Comparison of ENCODE assay signal across 19 cellular contexts in genomic region chr4:163566257-163566656, GRCh38.
A peak's percentile ranks its signal among the peaks of the same experiment; 100 is the strongest.
DNase-seq lines count a peak whose midpoint lies in the region; ATAC-seq, FAIRE-seq and TF ChIP-seq lines count a peak whose summit lies in the region.
"Had no signal": no experiment of that assay in that cellular context is flagged by ENCODE, and none has a peak within 500 bp of the region (broad histone marks: within the 10 kb centered on the region; RNA-seq: fewer than 3 reads in every experiment).

No MANE protein-coding gene starts in this region.

- intact Hi-C loops in ascending aorta (cut with DNase I): no loop called here

- H2BK12ac ChIP-seq in H1 (ENCODE audit: low read depth, low read length): peak overlapping the region; percentile 91

- H3K27ac ChIP-seq in GM23338 (ENCODE audit: low read depth): no peak overlapping the region
- H3K27ac ChIP-seq in H1 (ENCODE audit: low read depth, low read length): 0 out of 2 replicates have a peak overlapping the region, but pooled peaks have one; percentile 3
- H3K27ac ChIP-seq in ascending aorta: no peak overlapping the region
- H3K27ac ChIP-seq: SJSA1 had no signal

- H3K27ac Mint-ChIP-seq in GM23338 (0 out of 2 replicates have a peak overlapping the region, but pooled peaks have one; percentile 25), IgD-negative memory B cell (peak overlapping the region; percentile 37 to 93 (median 85))
- H3K27ac Mint-ChIP-seq in stimulated activated memory B cell treated with anti-CD40 and anti-IgM and Interleukin-4, amounts not matched to agents 10 μg/mL and 1 μg/mL and 100 μg/mL, for 72 hours: peak overlapping the region; percentile 84
- H3K27ac Mint-ChIP-seq: CD8-positive, alpha-beta memory T cell had no signal

- 88% methylated on average over 4 of the region's 4 CpGs; no CpG with 5 or more reads in 1 of the 2 experiments for WGBS in H1 (ENCODE audit: extremely low coverage in 1 of 2, insufficient coverage in 1 of 2, insufficient read length in 1 of 2, insufficient replicate concordance in 2 of 2, low coverage in 1 of 2, low lambda C conversion rate in 2 of 2, missing lambda C conversion rate in 1 of 2), 2 experiments

- H3K9me2 ChIP-seq in GM23338 (ENCODE audit: insufficient read depth): no peaks in the 10 kb centered on the region

- H2AFZ ChIP-seq in GM23338 (peak overlapping the region; percentile 75), H1 (ENCODE audit: low read length) (peak overlapping the region; percentile 87; the same call in 1 of the 2 replicates)

- POLR2A ChIA-PET in H1 (lab: Charles Lee; ENCODE audit: partially characterized antibody): no interaction called here

- H3K27me3 ChIP-seq in GM23338 (ENCODE audit: insufficient read depth) (no peaks in the 10 kb centered on the region), H1 (replicated peaks in 1 of 4; ENCODE audit: control insufficient read depth in 3 of 4, extremely low read depth in 1 of 4, insufficient read depth in 3 of 4, low read length in 3 of 4) (no peaks in the 10 kb centered on the region), ascending aorta (no peaks in the 10 kb centered on the region)
- H3K27me3 ChIP-seq: Peyer's patch, SJSA1 had no signal

- H3K36me3 ChIP-seq in GM23338 (ENCODE audit: insufficient read depth) (no peaks in the 10 kb centered on the region), H1 (ENCODE audit: control insufficient read depth in 2 of 4, insufficient read depth in 4 of 4, low read length in 3 of 4) (no peaks in the 10 kb centered on the region; a peak in 1 of 8 replicates), ascending aorta (no peaks in the 10 kb centered on the region)
- H3K36me3 ChIP-seq: Peyer's patch, SJSA1 had no signal

- no peak overlapping the region for H3K9ac ChIP-seq in H1 (replicated peaks in 1 of 4; ENCODE audit: extremely low read depth in 1 of 4, low read depth in 3 of 4, low read length in 3 of 4)

- H3F3A ChIP-seq in GM23338 (replicated peaks; ENCODE audit: low read depth): no peaks in the 10 kb centered on the region

- H3K4me1 Mint-ChIP-seq in GM23338: peaks cover 26% of the 10 kb centered on the region
- H3K4me1 Mint-ChIP-seq in IgD-negative memory B cell: peaks cover 47 to 66% (median 58%) of the 10 kb centered on the region in 3 donors
- H3K4me1 Mint-ChIP-seq in stimulated activated memory B cell treated with anti-CD40 and anti-IgM and Interleukin-4, amounts not matched to agents 10 μg/mL and 1 μg/mL and 100 μg/mL, for 72 hours: peaks cover 76% of the 10 kb centered on the region
- H3K4me1 Mint-ChIP-seq: CD8-positive, alpha-beta memory T cell had no signal

- H3K23ac ChIP-seq in H1 (ENCODE audit: insufficient read length): peak overlapping the region; percentile 54

- no peak for TF ChIP-seq RAD21 in H1 (IDR thresholded peaks at IDR 0.05 in 1 of 2, conservative IDR thresholded peaks at IDR 0.05 in 1 of 2; ENCODE audit: low read depth in 2 of 2, low read length in 2 of 2)

- no peak overlapping the region for H3K4ac ChIP-seq in H1 (replicated peaks; ENCODE audit: insufficient read length, low read depth, low read length)

- ATAC-seq in GM23338 (no peak), HG02840 (IDR thresholded peaks at IDR 0.05; ENCODE audit: low FRiP score, unreplicated experiment) (no peak)
- no peak for ATAC-seq in stimulated activated memory B cell treated with anti-CD40 and anti-IgM and Interleukin-4, amounts not matched to agents 10 μg/mL and 1 μg/mL and 100 μg/mL, for 72 hours

- H2BK20ac ChIP-seq in H1 (ENCODE audit: low read length): peak overlapping the region; percentile 16; the same call in 1 of the 2 replicates

- no peak overlapping the region for H3K56ac ChIP-seq in H1 (replicated peaks; ENCODE audit: insufficient read length, low read depth, low read length)

- H4K20me1 ChIP-seq in GM23338 (replicated peaks; ENCODE audit: insufficient read depth) (no peaks in the 10 kb centered on the region), H1 (replicated peaks in 1 of 2; ENCODE audit: control insufficient read depth in 1 of 2, insufficient read depth in 2 of 2, low read length in 2 of 2) (no peaks in the 10 kb centered on the region)

- no peaks in the 10 kb centered on the region for H3K79me2 ChIP-seq in GM23338 (replicated peaks; ENCODE audit: insufficient read depth)
- H3K79me2 ChIP-seq in H1 (ENCODE audit: control insufficient read depth in 1 of 2, insufficient read depth in 2 of 2, low read length in 2 of 2): no peaks in the 10 kb centered on the region

- H4K91ac ChIP-seq in H1 (replicated peaks; ENCODE audit: insufficient read length, low read length): peak overlapping the region; percentile 67

- no peak for FAIRE-seq in H1 (lab: Jason Lieb, UNC)

- H3K4me3 ChIP-seq in GM23338 (no peak overlapping the region), H1 (ENCODE audit: extremely low read depth in 1 of 4, insufficient read depth in 2 of 4, low read depth in 3 of 4, low read length in 4 of 4) (no peak overlapping the region), ascending aorta (no peak overlapping the region)
- H3K4me3 ChIP-seq: Peyer's patch, SJSA1 had no signal

- no peak for TF ChIP-seq POLR2A in H1 (IDR thresholded peaks at IDR 0.05; ENCODE audit: control extremely low read depth in 1 of 2, low read depth in 2 of 2, low read length in 2 of 2)

- CTCF ChIA-PET in H1 (lab: Charles Lee; ENCODE audit: partially characterized antibody): interaction anchor here (0.9 to 7.1 kb wide), 4 partner anchors 10 to 446 kb away, joined by 3 to 39 read pairs (median 4); no protein-coding TSS in a partner anchor

- no peak overlapping the region for H4K8ac ChIP-seq in H1 (ENCODE audit: extremely low read depth, insufficient read depth, low read length)

- H3K18ac ChIP-seq in H1 (ENCODE audit: extremely low read depth, low read length): no peak overlapping the region

- H3K4me2 ChIP-seq in GM23338: peak overlapping the region; percentile 58
- peak overlapping the region in 1 of 2 experiments; percentile 42; a peak in 1 of 4 replicates for H3K4me2 ChIP-seq in H1 (ENCODE audit: insufficient read depth in 1 of 2, low read depth in 2 of 2, low read length in 2 of 2)

- H3K23me2 ChIP-seq in H1 (ENCODE audit: low read depth, low read length): no peaks in the 10 kb centered on the region

- H3K27me3 Mint-ChIP-seq in GM23338 (ENCODE audit: insufficient read depth, low read depth, poor library complexity) (no peaks in the 10 kb centered on the region), IgD-negative memory B cell (no peaks in the 10 kb centered on the region)
- no peaks in the 10 kb centered on the region for H3K27me3 Mint-ChIP-seq in stimulated activated memory B cell treated with anti-CD40 and anti-IgM and Interleukin-4, amounts not matched to agents 10 μg/mL and 1 μg/mL and 100 μg/mL, for 72 hours

- H3K9me3 ChIP-seq in H1 (ENCODE audit: insufficient read depth in 2 of 2, low read depth in 1 of 2, low read length in 1 of 2) (no peaks in the 10 kb centered on the region), ascending aorta (no peaks in the 10 kb centered on the region)
- H3K9me3 ChIP-seq: Peyer's patch, SJSA1 had no signal

- peaks cover 25% of the 10 kb centered on the region for H3K4me1 ChIP-seq in GM23338 (ENCODE audit: insufficient read depth)
- H3K4me1 ChIP-seq in H1 (replicated peaks in 1 of 4; ENCODE audit: control insufficient read depth in 3 of 4, insufficient read depth in 4 of 4, low read length in 3 of 4): peaks cover 0 to 5% (median 4%) of the 10 kb centered on the region in 4 experiments; a peak in 4 of 7 replicates
- H3K4me1 ChIP-seq in ascending aorta: no peaks in the 10 kb centered on the region
- H3K4me1 ChIP-seq: Peyer's patch, SJSA1 had no signal

- no peak overlapping the region for H3K14ac ChIP-seq in H1 (ENCODE audit: insufficient read length)

- DNase-seq in GM23338 (ENCODE audit: low spot score): no peak
- no peak for DNase-seq in H1 (ENCODE audit: low read depth in 1 of 2, low spot score in 2 of 2)
- no peak for DNase-seq in ascending aorta (ENCODE audit: low spot score in 2 of 2)
- no peak for DNase-seq in amygdala (lab: John Stamatoyannopoulos, UW)
- DNase-seq: C1 segment of cervical spinal cord; CD8-positive, alpha-beta memory T cell; DMS79; MM.1S; NCI-H1092 treated with DMSO at 0.1 percent for 48 hours; NCI-H146; NCI-H2029 treated with DMSO at 0.1 percent for 48 hours; NCI-H2171 treated with DMSO at 0.1 percent for 48 hours; NCI-H446; NCI-H69; Peyer's patch had no signal

- no peak overlapping the region for H2AK5ac ChIP-seq in H1 (ENCODE audit: low read depth, low read length)

- no peaks in the 10 kb centered on the region; the same call in 2 of the 3 replicates for H3K9me3 Mint-ChIP-seq in GM23338
- peaks cover 8 to 18% (median 10%) of the 10 kb centered on the region in 3 donors for H3K9me3 Mint-ChIP-seq in IgD-negative memory B cell
- H3K9me3 Mint-ChIP-seq in stimulated activated memory B cell treated with anti-CD40 and anti-IgM and Interleukin-4, amounts not matched to agents 10 μg/mL and 1 μg/mL and 100 μg/mL, for 72 hours: peaks cover 14% of the 10 kb centered on the region

- no peak for TF ChIP-seq EP300 in H1 (IDR thresholded peaks at IDR 0.05; ENCODE audit: borderline replicate concordance in 1 of 2, low read depth in 2 of 2, low read length in 2 of 2)

- no peak overlapping the region for H3K4me3 Mint-ChIP-seq in GM23338
- peak overlapping the region in 2 of 4 donors; percentile 46 to 78 for H3K4me3 Mint-ChIP-seq in IgD-negative memory B cell
- peak overlapping the region; percentile 57 for H3K4me3 Mint-ChIP-seq in stimulated activated memory B cell treated with anti-CD40 and anti-IgM and Interleukin-4, amounts not matched to agents 10 μg/mL and 1 μg/mL and 100 μg/mL, for 72 hours
- H3K4me3 Mint-ChIP-seq: CD8-positive, alpha-beta memory T cell had no signal

- peak overlapping the region; percentile 77 for H2BK120ac ChIP-seq in H1 (replicated peaks; ENCODE audit: low read depth, low read length)

- no peaks in the 10 kb centered on the region for H3K79me1 ChIP-seq in H1 (ENCODE audit: low read depth, low read length)

- no peak overlapping the region; the same call in 1 of the 2 replicates for H2BK15ac ChIP-seq in H1 (ENCODE audit: low read length)

- TF ChIP-seq CTCF in GM23338 (conservative IDR thresholded peaks at IDR 0.05; ENCODE audit: low read depth in 2 of 2) (no peak), H1 (IDR thresholded peaks at IDR 0.05; ENCODE audit: control extremely low read depth in 1 of 3, insufficient read depth in 1 of 3, low read depth in 1 of 3, low read length in 3 of 3) (no peak), ascending aorta (IDR thresholded peaks at IDR 0.05) (no peak)

- H4K5ac ChIP-seq in H1 (ENCODE audit: insufficient read length, low read depth, low read length): no peak overlapping the region

- H3K36me3 Mint-ChIP-seq in GM23338 (ENCODE audit: low read depth) (peaks cover 4% of the 10 kb centered on the region; the same call in 2 of the 3 replicates), IgD-negative memory B cell (peaks cover 45% of the 10 kb centered on the region)
- peaks cover 46% of the 10 kb centered on the region for H3K36me3 Mint-ChIP-seq in stimulated activated memory B cell treated with anti-CD40 and anti-IgM and Interleukin-4, amounts not matched to agents 10 μg/mL and 1 μg/mL and 100 μg/mL, for 72 hours

- H2BK5ac ChIP-seq in H1 (ENCODE audit: low read depth, low read length): no peak overlapping the region; the same call in 1 of the 2 replicates

TF ChIP-seq in GM23338, 12 proteins besides CTCF, POLR2A, EP300 and RAD21 (continues in another document):
- no peak for TF ChIP-seq CREB1 (CRISPR knock-in tag; IDR thresholded peaks at IDR 0.05; ENCODE audit: low read depth)

TF ChIP-seq in H1, 55 proteins besides CTCF, POLR2A, EP300 and RAD21 (continues in another document):
- no peak for TF ChIP-seq SAP30 (IDR thresholded peaks at IDR 0.05; ENCODE audit: insufficient read depth, insufficient replicate concordance, low read length)

Comparison
In these comparisons a context has a peak if more than half of its experiments do, and no peak if none do; other contexts are left out.
1. H3K27ac Mint-ChIP-seq: peak in every context shown above with its lines; median percentile 85 in IgD-negative memory B cell; 84 in stimulated activated memory B cell treated with anti-CD40 and anti-IgM and Interleukin-4, amounts not matched to agents 10 μg/mL and 1 μg/mL and 100 μg/mL, for 72 hours; 25 in GM23338.